ENCODE assay signal across 10 cellular contexts in the genomic region with DNA sequence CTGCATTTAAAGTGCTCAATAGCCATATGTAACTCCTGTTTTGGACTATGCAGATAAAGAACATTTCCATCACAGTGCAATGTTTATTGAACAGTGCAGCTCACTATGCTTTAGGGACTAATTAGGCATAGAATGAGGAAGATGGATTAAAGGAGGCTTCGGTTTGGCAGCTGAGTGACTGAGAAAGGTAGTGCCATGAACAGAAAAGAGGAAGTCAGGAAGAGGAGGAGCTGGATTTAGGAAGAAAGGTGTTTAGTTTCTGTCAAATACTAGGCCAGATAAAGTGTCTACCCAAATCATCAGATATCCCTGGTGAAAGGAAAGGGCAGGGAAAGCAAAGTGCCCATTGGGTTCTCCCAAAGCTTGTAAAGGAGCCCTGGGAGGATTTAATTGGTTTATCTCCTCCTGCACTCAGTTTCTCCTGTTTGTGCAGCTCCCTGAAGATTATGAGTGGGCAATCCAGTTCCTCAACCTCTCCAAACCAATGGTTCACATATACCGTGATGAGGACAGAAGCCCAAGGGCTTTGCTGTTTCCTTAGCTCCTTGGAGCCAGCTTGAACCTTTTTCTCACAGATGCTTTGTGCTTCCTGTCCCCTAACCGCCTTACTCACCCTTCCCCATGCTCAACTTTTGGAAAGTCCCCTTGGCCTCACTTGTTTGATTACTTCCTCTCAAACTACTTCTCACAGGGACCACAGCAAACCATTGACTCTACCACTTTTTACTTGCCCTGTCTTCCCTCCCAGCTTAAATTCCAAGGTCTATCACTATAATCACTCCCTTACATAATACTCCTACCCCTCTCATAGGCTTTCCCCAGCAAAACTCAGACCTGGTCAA. TPM values are rescaled to one million over a fixed set of nuclear protein-coding genes. Genes with fewer than 3 reads are reported as not detected.
DNase-seq lines count a peak whose midpoint lies in the region; ATAC-seq and TF ChIP-seq lines count a peak whose summit lies in the region.
"Had no signal": no experiment of that assay in that cellular context is flagged by ENCODE, and none has a peak within 500 bp of the region (broad histone marks: within the 10 kb centered on the region; RNA-seq: fewer than 3 reads in every experiment).

No MANE protein-coding gene starts in this region.

- CTCF ChIA-PET in activated B cell treated with CpG ODN at 0.5 μM for 24 hours (lab: Charles Lee) = interaction anchor here (0.6 to 1.7 kb wide), 13 partner anchors 10 to 1093 kb away, joined by 3 to 21 read pairs (median 3); no protein-coding TSS in a partner anchor

- peaks cover 5% of the 10 kb centered on the region for H3K36me3 Mint-ChIP-seq in activated B cell treated with CpG ODN at 0.5 μM for 24 hours (ENCODE audit: low read depth)

- POLR2A ChIA-PET in activated B cell treated with CpG ODN at 0.5 μM for 24 hours (lab: Charles Lee) = interaction anchor here (0.5 to 7.1 kb wide), 16 partner anchors 10 to 476 kb away, joined by 3 to 159 read pairs (median 4); a partner anchor contains a TSS

- ATAC-seq in HG03354 (IDR thresholded peaks at IDR 0.05; ENCODE audit: poor library complexity, severe bottlenecking, unreplicated experiment) (peak; percentile 55), activated B cell treated with CpG ODN at 0.5 μM for 24 hours (ENCODE audit: low read depth) (peak; percentile 51)
- ATAC-seq: A549, Panc1 had no signal

- H3K4me1 Mint-ChIP-seq in activated B cell treated with CpG ODN at 0.5 μM for 24 hours = peaks cover 53% of the 10 kb centered on the region

- intact Hi-C loops in activated B cell treated with CpG ODN at 0.5 μM for 24 hours (cut with micrococcal nuclease) = loop anchor here (1.0 to 10.0 kb wide), 5 partner anchors 12 to 741 kb away; a partner anchor contains a TSS

- peak; percentile 27 for DNase-seq in activated CD4-positive, alpha-beta T cell treated with anti-CD3 and anti-CD28 coated beads for 1 hour
- no peak for DNase-seq in activated CD4-positive, alpha-beta T cell treated with anti-CD3 and anti-CD28 coated beads, Interleukin-2, amount 50 U/mL, for 1 hour
- DNase-seq in activated B cell treated with CpG ODN at 0.5 μM for 24 hours = no peak
- DNase-seq in stimulated activated CD8-positive, alpha-beta memory T cell treated with anti-CD3 and anti-CD28 coated beads, Interleukin-4, amount 100 ng/mL, for 48 hours = peak; percentile 56
- no peak for DNase-seq in mucosa of gallbladder (ENCODE audit: low spot score)
- DNase-seq in superior temporal gyrus (ENCODE audit: extremely low spot score) = no peak
- no peak for DNase-seq in HuH-7.5 (ENCODE audit: low spot score)

- H3K9me3 Mint-ChIP-seq in activated B cell treated with CpG ODN at 0.5 μM for 24 hours = no peaks in the 10 kb centered on the region

- TF ChIP-seq CTCF in activated B cell treated with CpG ODN at 0.5 μM for 24 hours (IDR thresholded peaks at IDR 0.05) = no peak

- peak overlapping the region; percentile 95 for H3K27ac Mint-ChIP-seq in activated B cell treated with CpG ODN at 0.5 μM for 24 hours

- peak overlapping the region; percentile 70 for H3K4me3 Mint-ChIP-seq in activated B cell treated with CpG ODN at 0.5 μM for 24 hours

- no peaks in the 10 kb centered on the region for H3K27me3 Mint-ChIP-seq in activated B cell treated with CpG ODN at 0.5 μM for 24 hours

RNA-seq across cellular contexts. Expression of a gene that starts 3.5 kb away (rescaled TPM):
- 92.4 and 93.8 TPM in 2 replicates for total RNA-seq in activated B cell treated with CpG ODN at 0.5 μM for 24 hours
- 93.0 TPM for total RNA-seq in mucosa of gallbladder

Comparison
In these comparisons a context has a peak if more than half of its experiments do, and no peak if none do; other contexts are left out.
1. DNase-seq: peak in activated CD4-positive, alpha-beta T cell treated with anti-CD3 and anti-CD28 coated beads for 1 hour (single experiment) and stimulated activated CD8-positive, alpha-beta memory T cell treated with anti-CD3 and anti-CD28 coated beads, Interleukin-4, amount 100 ng/mL, for 48 hours (single experiment); none in activated CD4-positive, alpha-beta T cell treated with anti-CD3 and anti-CD28 coated beads, Interleukin-2, amount 50 U/mL, for 1 hour (single experiment), activated B cell treated with CpG ODN at 0.5 μM for 24 hours (single experiment), mucosa of gallbladder (single experiment), superior temporal gyrus (single experiment) and HuH-7.5 (single experiment).